ENCODE assay signal across 13 cellular contexts in the genomic region with DNA sequence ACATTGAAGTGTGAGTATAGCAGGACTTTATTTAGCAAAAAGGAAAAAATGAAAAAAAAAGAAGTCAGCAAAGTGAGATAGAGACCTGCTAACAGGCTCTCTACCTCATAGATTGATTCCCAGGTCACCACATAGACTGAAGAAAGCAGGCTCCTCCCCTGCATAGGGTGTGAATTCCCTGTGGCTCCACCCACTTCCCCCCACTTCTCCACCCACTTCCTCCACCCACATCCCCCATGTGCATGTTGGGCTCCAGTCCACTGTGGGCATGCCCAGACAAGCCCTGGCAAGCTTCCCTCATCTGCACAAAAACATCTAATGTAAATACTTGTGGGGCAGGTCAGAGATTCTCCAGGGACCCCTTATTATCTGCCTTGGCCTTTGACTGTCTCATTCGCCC.
DNase-seq lines count a peak whose midpoint lies in the region; ATAC-seq and TF ChIP-seq lines count a peak whose summit lies in the region.
"Had no signal": no experiment of that assay in that cellular context is flagged by ENCODE, and none has a peak within 500 bp of the region (broad histone marks: within the 10 kb centered on the region; RNA-seq: fewer than 3 reads in every experiment).

No MANE protein-coding gene starts in this region.

- in situ Hi-C loops in mammary epithelial cell (cut with MboI; ENCODE audit: low sequenced_read_pairs in 2 of 2), result no loop called here

- no peak overlapping the region for H3K14ac ChIP-seq in trophoblast cell (ENCODE audit: low read length)

- H3K9me3 ChIP-seq in HUES6 (ENCODE audit: control insufficient read depth, insufficient read depth, low read depth, low read length) (no peaks in the 10 kb centered on the region), mammary epithelial cell (replicated peaks; ENCODE audit: insufficient read depth, low read length) (no peaks in the 10 kb centered on the region), trophoblast cell (ENCODE audit: insufficient read depth, low read depth, low read length) (no peaks in the 10 kb centered on the region)

- TF ChIP-seq CTCF in mammary epithelial cell (conservative IDR thresholded peaks at IDR 0.05 in 1 of 2, IDR thresholded peaks at IDR 0.05 in 1 of 2; ENCODE audit: extremely low read depth in 1 of 2, insufficient read depth in 1 of 2, low read depth in 1 of 2, low read length in 2 of 2), result no peak

- H3K27ac ChIP-seq in HUES6 (ENCODE audit: low read depth, low read length) (peak overlapping the region; percentile 79), mammary epithelial cell (ENCODE audit: insufficient read depth, low read depth, low read length) (no peak overlapping the region), trophoblast cell (ENCODE audit: low read depth, low read length) (no peak overlapping the region)
- H3K27ac ChIP-seq: GM23248 had no signal

- no peak overlapping the region for H2BK5ac ChIP-seq in trophoblast cell (ENCODE audit: low read depth, low read length, poor library complexity)

- peaks cover 5% of the 10 kb centered on the region for H3K9me3 Mint-ChIP-seq in activated CD8-positive, alpha-beta memory T cell treated with anti-CD3 and anti-CD28 coated beads, Interleukin-2, amount 10 ng/mL, durations not matched to agents 7 days and 5 days (ENCODE audit: low read depth)
- H3K9me3 Mint-ChIP-seq: memory B cell had no signal

- H4K91ac ChIP-seq in trophoblast cell (ENCODE audit: low read depth, low read length), result peak overlapping the region; percentile 37

- H3K4me2 ChIP-seq in mammary epithelial cell (ENCODE audit: insufficient read depth, low read depth, low read length) (no peak overlapping the region), trophoblast cell (ENCODE audit: low read length) (no peak overlapping the region)

- H4K8ac ChIP-seq in trophoblast cell (ENCODE audit: low read depth, low read length), result no peak overlapping the region

- H3K4me1 ChIP-seq in HUES6 (ENCODE audit: control insufficient read depth, insufficient read depth, low read length), result peaks cover 65% of the 10 kb centered on the region
- peaks cover 16% of the 10 kb centered on the region for H3K4me1 ChIP-seq in mammary epithelial cell (ENCODE audit: insufficient read depth, low read length)
- H3K4me1 ChIP-seq in trophoblast cell (ENCODE audit: control insufficient read depth in 1 of 2, insufficient read depth in 2 of 2, low read length in 2 of 2), result no peaks in the 10 kb centered on the region

- no peak overlapping the region for H3K4me3 Mint-ChIP-seq in activated CD8-positive, alpha-beta memory T cell treated with anti-CD3 and anti-CD28 coated beads, Interleukin-2, amount 10 ng/mL, durations not matched to agents 7 days and 5 days
- H3K4me3 Mint-ChIP-seq: memory B cell had no signal

- H3K27ac Mint-ChIP-seq in activated CD8-positive, alpha-beta memory T cell treated with anti-CD3 and anti-CD28 coated beads, Interleukin-2, amount 10 ng/mL, durations not matched to agents 7 days and 5 days, result no peak overlapping the region
- H3K27ac Mint-ChIP-seq: memory B cell had no signal

- no peak overlapping the region for H3K4ac ChIP-seq in trophoblast cell (ENCODE audit: low read depth, low read length)

- no peak overlapping the region for H2BK120ac ChIP-seq in trophoblast cell (ENCODE audit: insufficient read depth, low read length, poor library complexity)

- H4K20me1 ChIP-seq in mammary epithelial cell (ENCODE audit: insufficient read depth, low read length), result no peaks in the 10 kb centered on the region

- H3K79me2 ChIP-seq in mammary epithelial cell (ENCODE audit: insufficient read depth, low read length) (no peaks in the 10 kb centered on the region), trophoblast cell (ENCODE audit: control insufficient read depth, insufficient read depth, low read length, poor library complexity) (no peaks in the 10 kb centered on the region)

- peak; percentile 38 for DNase-seq in activated CD8-positive, alpha-beta memory T cell treated with anti-CD3 and anti-CD28 coated beads, Interleukin-2, amount 10 ng/mL, durations not matched to agents 7 days and 5 days
- DNase-seq in activated CD8-positive, alpha-beta memory T cell treated with anti-CD3 and anti-CD28 coated beads for 24 hours, result no peak
- DNase-seq in mammary epithelial cell, result peak; percentile 60
- DNase-seq in trophoblast cell, result no peak
- DNase-seq in central memory CD4-positive, alpha-beta T cell, result no peak
- DNase-seq in NOMO-1 treated with dmso at 0.1 percent for 144 hours (lab: John Stamatoyannopoulos, UW; ENCODE audit: unreplicated experiment), result no peak
- DNase-seq: activated CD4-positive, alpha-beta T cell treated with anti-CD3 and anti-CD28 coated beads for 4 hours; GM23248; right cardiac atrium; SHP77 had no signal

- no peak overlapping the region for H3K18ac ChIP-seq in trophoblast cell (ENCODE audit: low read length)

- CTCF ChIA-PET in activated CD8-positive, alpha-beta memory T cell treated with anti-CD3 and anti-CD28 coated beads, Interleukin-2, amount 10 ng/mL, durations not matched to agents 7 days and 5 days (lab: Charles Lee), result no interaction called here
- CTCF ChIA-PET in mammary epithelial cell (lab: Charles Lee; ENCODE audit: low non-redundant PET), result no interaction called here

- no peak overlapping the region for H2AK5ac ChIP-seq in trophoblast cell (ENCODE audit: low read length)

- peaks cover 28% of the 10 kb centered on the region for H3K27me3 ChIP-seq in HUES6 (ENCODE audit: control insufficient read depth, insufficient read depth, low read length)
- no peaks in the 10 kb centered on the region for H3K27me3 ChIP-seq in mammary epithelial cell (ENCODE audit: insufficient read depth, low read length)
- H3K27me3 ChIP-seq in trophoblast cell (ENCODE audit: insufficient read depth, low read length), result no peaks in the 10 kb centered on the region

- dilution Hi-C loops in mammary epithelial cell (cut with HindIII; ENCODE audit: low sequenced_read_pairs), result no loop called here

- H2AFZ ChIP-seq in mammary epithelial cell (ENCODE audit: low read depth, low read length) (peak overlapping the region; percentile 68), trophoblast cell (ENCODE audit: insufficient read depth, low read length, poor library complexity) (no peak overlapping the region)
- H2AFZ ChIP-seq: GM23248 had no signal

- ATAC-seq in activated CD8-positive, alpha-beta memory T cell treated with anti-CD3 and anti-CD28 coated beads, Interleukin-2, amount 10 ng/mL, durations not matched to agents 7 days and 5 days, result no peak
- no peak for ATAC-seq in GM21390 (IDR thresholded peaks at IDR 0.05; ENCODE audit: unreplicated experiment)
- ATAC-seq: right cardiac atrium had no signal

- H3K36me3 Mint-ChIP-seq in activated CD8-positive, alpha-beta memory T cell treated with anti-CD3 and anti-CD28 coated beads, Interleukin-2, amount 10 ng/mL, durations not matched to agents 7 days and 5 days, result no peaks in the 10 kb centered on the region
- H3K36me3 Mint-ChIP-seq: memory B cell had no signal

- no peak overlapping the region for H4K12ac ChIP-seq in trophoblast cell (ENCODE audit: low read depth, low read length)

- no TSS peak for BruUV-seq in mammary epithelial cell (replicated peaks; lab: Mats Ljungman, UMichigan)

- H3K23ac ChIP-seq in trophoblast cell (ENCODE audit: low read length), result no peak overlapping the region

- no peaks in the 10 kb centered on the region for H3K27me3 Mint-ChIP-seq in activated CD8-positive, alpha-beta memory T cell treated with anti-CD3 and anti-CD28 coated beads, Interleukin-2, amount 10 ng/mL, durations not matched to agents 7 days and 5 days
- H3K27me3 Mint-ChIP-seq: memory B cell had no signal

- H3K4me3 ChIP-seq in HUES6 (ENCODE audit: low read depth, low read length) (peak overlapping the region; percentile 26; the same call in 1 of the 2 replicates), mammary epithelial cell (replicated peaks in 1 of 3; ENCODE audit: insufficient read depth in 1 of 3, low read depth in 2 of 3, low read length in 3 of 3) (no peak overlapping the region), trophoblast cell (ENCODE audit: low read depth, low read length) (no peak overlapping the region)
- H3K4me3 ChIP-seq: GM23248 had no signal

- H3K4me1 Mint-ChIP-seq in activated CD8-positive, alpha-beta memory T cell treated with anti-CD3 and anti-CD28 coated beads, Interleukin-2, amount 10 ng/mL, durations not matched to agents 7 days and 5 days, result peaks cover 2% of the 10 kb centered on the region
- H3K4me1 Mint-ChIP-seq: memory B cell had no signal

- H3K36me3 ChIP-seq in HUES6 (ENCODE audit: control insufficient read depth, insufficient read depth, low read length), result no peaks in the 10 kb centered on the region
- no peaks in the 10 kb centered on the region for H3K36me3 ChIP-seq in mammary epithelial cell (ENCODE audit: insufficient read depth, low read length)
- H3K36me3 ChIP-seq in trophoblast cell (ENCODE audit: control insufficient read depth in 1 of 2, insufficient read depth in 2 of 2, low read length in 2 of 2), result no peaks in the 10 kb centered on the region

- no peaks in the 10 kb centered on the region for H3K79me1 ChIP-seq in trophoblast cell (ENCODE audit: low read length)

- intact Hi-C loops in mammary epithelial cell (cut with micrococcal nuclease), result no loop called here

- no peak overlapping the region for H2BK12ac ChIP-seq in trophoblast cell (ENCODE audit: low read length)

- WGBS in mammary epithelial cell (ENCODE audit: low coverage, missing lambda C conversion rate), result 71% methylated on average over 1 of the region's 1 CpG
- WGBS in trophoblast cell (ENCODE audit: extremely low coverage, insufficient coverage, insufficient read length), result no CpG with 5 or more reads among the region's 1 CpG

- H3K9ac ChIP-seq in HUES6 (ENCODE audit: low read length), result peak overlapping the region; percentile 76
- no peak overlapping the region for H3K9ac ChIP-seq in mammary epithelial cell (ENCODE audit: insufficient read depth, low read length)
- H3K9ac ChIP-seq in trophoblast cell (ENCODE audit: low read length), result no peak overlapping the region
- H3K9ac ChIP-seq: GM23248 had no signal

Comparison
In these comparisons a context has a peak if more than half of its experiments do, and no peak if none do; other contexts are left out.
1. DNase-seq: peak in activated CD8-positive, alpha-beta memory T cell treated with anti-CD3 and anti-CD28 coated beads, Interleukin-2, amount 10 ng/mL, durations not matched to agents 7 days and 5 days (single experiment) and mammary epithelial cell (single experiment); none in activated CD8-positive, alpha-beta memory T cell treated with anti-CD3 and anti-CD28 coated beads for 24 hours (single experiment), trophoblast cell (0 of 2), central memory CD4-positive, alpha-beta T cell (single experiment) and NOMO-1 treated with dmso at 0.1 percent for 144 hours (single experiment).